In genomic region chr5:151213803-151214613, GRCh38 we compare ENCODE assay signal across 8 cellular contexts. TPM values are rescaled to one million over a fixed set of nuclear protein-coding genes. Genes with fewer than 3 reads are reported as not detected.
DNase-seq lines count a peak whose midpoint lies in the region; ATAC-seq and TF ChIP-seq lines count a peak whose summit lies in the region.

No MANE protein-coding gene starts in this region.

- no peak overlapping the region for H3K4me3 Mint-ChIP-seq in progenitor cell of endocrine pancreas (ENCODE audit: low read depth)

- DNase-seq in Panc1 (ENCODE audit: low read depth, low spot score), result no peak
- DNase-seq in activated effector memory CD4-positive, alpha-beta T cell treated with Interleukin-2 at 50 U/mL for 16 hours, result peak; percentile 86
- peak; percentile 87 to 91 (median 90) for DNase-seq in heart left ventricle
- DNase-seq in stimulated activated CD4-positive, alpha-beta T cell treated with anti-CD3 and anti-CD28 coated beads, Interleukin-12 subunit alpha, Interleukin-12 subunit beta, amount 100 ng/mL, for 4 hours, result peak; percentile 71
- no peak for DNase-seq in cerebellar nuclear complex (lab: John Stamatoyannopoulos, UW)
- no peak for DNase-seq in progenitor cell of endocrine pancreas (ENCODE audit: low spot score, unreplicated experiment)

- in situ Hi-C loops in Panc1 (cut with HindIII; ENCODE audit: low pct_unique_long_range_greater_than_20kb, low sequenced_read_pairs), result no loop called here

- H3K4me1 Mint-ChIP-seq in progenitor cell of endocrine pancreas (ENCODE audit: low read depth), result peaks cover 2% of the 10 kb centered on the region

- no peak overlapping the region for H3K27ac Mint-ChIP-seq in progenitor cell of endocrine pancreas

- no peaks in the 10 kb centered on the region for H3K27me3 Mint-ChIP-seq in progenitor cell of endocrine pancreas

- CTCF ChIA-PET in Panc1 (lab: Charles Lee), result no interaction called here

- TF ChIP-seq CTCF in Panc1 (IDR thresholded peaks at IDR 0.05) (no peak), heart left ventricle (IDR thresholded peaks at IDR 0.05) (no peak), progenitor cell of endocrine pancreas (IDR thresholded peaks at IDR 0.05; ENCODE audit: unreplicated experiment) (no peak)

- no peaks in the 10 kb centered on the region for H3K36me3 Mint-ChIP-seq in progenitor cell of endocrine pancreas (ENCODE audit: insufficient read depth)

- no peaks in the 10 kb centered on the region for H3K27me3 ChIP-seq in Panc1 (ENCODE audit: control insufficient read depth, insufficient read depth, low read length)
- H3K27me3 ChIP-seq in heart left ventricle, result no peaks in the 10 kb centered on the region

- H3K9me3 ChIP-seq in Panc1 (ENCODE audit: control insufficient read depth, insufficient read depth, low read depth, low read length), result no peaks in the 10 kb centered on the region
- H3K9me3 ChIP-seq in heart left ventricle, result no peaks in the 10 kb centered on the region

- no peaks in the 10 kb centered on the region for H3K4me1 ChIP-seq in Panc1 (ENCODE audit: control insufficient read depth, insufficient read depth, low read length)
- H3K4me1 ChIP-seq in heart left ventricle, result peaks cover 19 to 96% (median 71%) of the 10 kb centered on the region in 12 donors

- no TSS peak for BruUV-seq in Panc1 (replicated peaks; lab: Mats Ljungman, UMichigan)

- no peaks in the 10 kb centered on the region for H3K9me3 Mint-ChIP-seq in progenitor cell of endocrine pancreas (ENCODE audit: low read depth)

- H3K4me3 ChIP-seq in Panc1 (ENCODE audit: low read depth in 2 of 2, low read length in 2 of 2) (no peak overlapping the region), heart left ventricle (peak overlapping the region in 6 of 12 donors; percentile 1 to 56 (median 14))

- 9 to 16% (median 10%) methylated on average over 9 of the region's 9 CpGs for WGBS in heart left ventricle, 4 donors

- ATAC-seq in HG02943 (IDR thresholded peaks at IDR 0.05; ENCODE audit: low read depth, unreplicated experiment) (peak; percentile 79), Panc1 (peak; percentile 46; the same call in 1 of the 2 replicates), heart left ventricle (peak; percentile 83 to 96 (median 92))

- TF ChIP-seq POLR2A in GM18526 (IDR thresholded peaks at IDR 0.05; ENCODE audit: extremely low read depth, insufficient read length) (peak; percentile 84), heart left ventricle (IDR thresholded peaks at IDR 0.05) (peak in 1 of 2 donors; percentile 54)

- H3K27ac ChIP-seq in Panc1 (ENCODE audit: low read length), result no peak overlapping the region
- peak overlapping the region; percentile 79 to 98 (median 82) for H3K27ac ChIP-seq in heart left ventricle

- H3K36me3 ChIP-seq in Panc1 (ENCODE audit: control insufficient read depth, insufficient read depth, low read length), result no peaks in the 10 kb centered on the region
- peaks cover 0 to 6% (median 0%) of the 10 kb centered on the region in 9 donors for H3K36me3 ChIP-seq in heart left ventricle

- intact Hi-C loops in Panc1 (cut with micrococcal nuclease; ENCODE audit: unreplicated experiment), result no loop called here
- intact Hi-C loops in heart left ventricle (cut with DNase I), result no loop called here

- POLR2A ChIA-PET in Panc1 (lab: Charles Lee), result no interaction called here

RNA-seq across cellular contexts. Expression of gene CCDC69, which starts 9.9 kb away (rescaled TPM):
- total RNA-seq in Panc1 (2021; ENCODE audit: unreplicated experiment), result 2.1 TPM
- 1.7 TPM for polyA plus RNA-seq in Panc1 (2012; ENCODE audit: insufficient read length)
- 100 to 1,000 TPM in 7 of 9 donors, 10 to 100 TPM in 2; 82.5 to 207 (median 119) TPM for total RNA-seq in heart left ventricle
- 100 to 1,000 TPM in 1 of 2 donors, 10 to 100 TPM in 1; 92.9 to 245 TPM for polyA plus RNA-seq in heart left ventricle
- 3.6 and 4.6 TPM in 2 replicates for total RNA-seq in progenitor cell of endocrine pancreas

RNA-seq across cellular contexts. Expression of gene GM2A, which starts 39.0 kb away (rescaled TPM):
- total RNA-seq in Panc1 (2021; ENCODE audit: unreplicated experiment) (40.7 TPM), heart left ventricle (10 to 100 TPM; 27.5 to 71.4 (median 40.1) TPM), progenitor cell of endocrine pancreas (26.2 and 27.1 TPM in 2 replicates)
- polyA plus RNA-seq in Panc1 (2012; ENCODE audit: insufficient read length), result 26.8 TPM
- 10 to 100 TPM; 22.8 to 31.6 TPM for polyA plus RNA-seq in heart left ventricle

RNA-seq across cellular contexts. Expression of gene ANXA6, which starts 56.4 kb away (rescaled TPM):
- total RNA-seq in Panc1 (2021; ENCODE audit: unreplicated experiment) (60.0 TPM), heart left ventricle (100 to 1,000 TPM; 179 to 287 (median 220) TPM), progenitor cell of endocrine pancreas (27.7 and 28.5 TPM in 2 replicates)
- 95.2 TPM for polyA plus RNA-seq in Panc1 (2012; ENCODE audit: insufficient read length)
- 100 to 1,000 TPM; 171 to 202 TPM for polyA plus RNA-seq in heart left ventricle

Comparison
In these comparisons a context has a peak if more than half of its experiments do, and no peak if none do; other contexts are left out.
1. DNase-seq: peak in activated effector memory CD4-positive, alpha-beta T cell treated with Interleukin-2 at 50 U/mL for 16 hours (single experiment), heart left ventricle (5 of 5) and stimulated activated CD4-positive, alpha-beta T cell treated with anti-CD3 and anti-CD28 coated beads, Interleukin-12 subunit alpha, Interleukin-12 subunit beta, amount 100 ng/mL, for 4 hours (single experiment); none in Panc1 (single experiment), cerebellar nuclear complex (0 of 2) and progenitor cell of endocrine pancreas (single experiment).
2. RNA of gene CCDC69, which starts 9.9 kb away (total RNA-seq): 82.5 to 207 TPM in heart left ventricle; 3.6 to 4.6 TPM in progenitor cell of endocrine pancreas and 2.1 TPM in Panc1 (single experiment); every median in the first group is over 10 times any median in the second.
3. Peak in every context shown above with its lines, with median percentiles within 50 percentile points of each other: ATAC-seq.